Comparison of ENCODE assay signal across 8 cellular contexts in the genomic region with DNA sequence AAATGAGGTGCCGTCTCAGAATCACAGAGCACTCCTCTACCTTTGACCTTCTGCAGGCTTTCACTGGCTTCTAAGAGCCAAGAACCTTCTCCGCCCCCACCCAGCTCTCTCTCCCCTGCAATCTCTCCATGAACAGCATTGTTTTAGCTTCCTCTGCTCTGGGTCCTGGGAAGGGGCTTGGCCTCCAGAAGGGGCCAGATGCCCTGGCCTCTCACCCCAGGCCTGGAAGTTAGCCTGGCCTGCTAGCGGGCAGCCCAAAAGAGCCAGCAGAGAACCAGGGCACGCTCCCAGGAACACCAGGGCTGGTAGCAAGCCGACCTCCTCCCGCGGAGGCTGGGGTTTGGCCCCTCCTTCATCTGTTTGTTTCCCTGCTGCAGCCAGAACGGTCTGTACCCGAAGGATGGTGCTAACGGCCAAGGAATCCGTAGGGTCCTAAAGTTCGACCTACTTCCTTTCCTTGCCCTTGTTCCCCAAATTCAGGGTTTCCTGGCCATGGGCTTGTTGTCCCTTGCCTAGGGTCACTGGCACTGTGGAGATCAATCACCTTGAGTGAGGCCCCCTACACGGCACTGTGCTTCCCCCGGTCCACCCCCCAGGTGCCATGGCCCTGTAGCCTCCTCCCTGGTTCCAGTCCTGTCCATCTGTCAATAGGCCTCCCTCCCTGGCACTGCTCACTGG. TPM values are rescaled to one million over a fixed set of nuclear protein-coding genes. Genes with fewer than 3 reads are reported as not detected.
A peak's percentile ranks its signal among the peaks of the same experiment; 100 is the strongest.
DNase-seq lines count a peak whose midpoint lies in the region; ATAC-seq and TF ChIP-seq lines count a peak whose summit lies in the region.

No MANE protein-coding gene starts in this region.

- intact Hi-C loops in Right ventricle myocardium superior (cut with DNase I) = no loop called here

- ATAC-seq in Right ventricle myocardium superior (ENCODE audit: poor library complexity) = peak; percentile 91
- no peak for ATAC-seq in HG02970 (IDR thresholded peaks at IDR 0.05; ENCODE audit: low FRiP score, unreplicated experiment)

- DNase-seq in ACHN = peak; percentile 74
- DNase-seq in NCI-H82 (lab: John Stamatoyannopoulos, UW) = peak; percentile 62
- peak; percentile 91 for DNase-seq in amniotic epithelial cell (ENCODE audit: low read depth)
- DNase-seq in Right ventricle myocardium superior = peak; percentile 96
- peak; percentile 92 for DNase-seq in occipital lobe (lab: John Stamatoyannopoulos, UW)
- no peak for DNase-seq in SIG-M5 (lab: John Stamatoyannopoulos, UW)

- peak; percentile 40 for TF ChIP-seq POLR2A in GM19193 (IDR thresholded peaks at IDR 0.05; ENCODE audit: extremely low read depth, insufficient read depth, insufficient read length)

- in situ Hi-C loops in ACHN (cut with HindIII; ENCODE audit: low pct_ligation_motif_present, low pct_unique_long_range_greater_than_20kb, low sequenced_read_pairs) = no loop called here

RNA-seq across cellular contexts. Expression of gene DDIT4, which starts 18.7 kb away (rescaled TPM):
- 54.8 TPM for total RNA-seq in Right ventricle myocardium superior
- total RNA-seq in occipital lobe = 30.6 TPM

RNA-seq across cellular contexts. Expression of gene ASCC1, which starts 39.0 kb away (rescaled TPM):
- total RNA-seq in Right ventricle myocardium superior (32.0 TPM), occipital lobe (31.2 TPM)

RNA-seq across cellular contexts. Expression of gene ANAPC16, which starts 39.2 kb away (rescaled TPM):
- total RNA-seq in Right ventricle myocardium superior (242 TPM), occipital lobe (34.2 TPM)
